Comparison of ENCODE assay signal across 1 cellular context in genomic region chrX:41137589-41137988, GRCh38.
TF ChIP-seq lines count a peak whose summit lies in the region.

No MANE protein-coding gene starts in this region.

TF ChIP-seq in GM23338, 12 proteins besides CTCF, POLR2A, EP300 and RAD21 (continued from another document):
- no peak for TF ChIP-seq REST (IDR thresholded peaks at IDR 0.05; ENCODE audit: unreplicated experiment)
- no peak for TF ChIP-seq ZNF114 (CRISPR knock-in tag; IDR thresholded peaks at IDR 0.05)
- TF ChIP-seq ZNF462 (CRISPR knock-in tag; IDR thresholded peaks at IDR 0.05) = no peak
- no peak for TF ChIP-seq JUNB (IDR thresholded peaks at IDR 0.05; ENCODE audit: unreplicated experiment)
- no peak for TF ChIP-seq STAT1 (IDR thresholded peaks at IDR 0.05; ENCODE audit: unreplicated experiment)
